In the genomic region with DNA sequence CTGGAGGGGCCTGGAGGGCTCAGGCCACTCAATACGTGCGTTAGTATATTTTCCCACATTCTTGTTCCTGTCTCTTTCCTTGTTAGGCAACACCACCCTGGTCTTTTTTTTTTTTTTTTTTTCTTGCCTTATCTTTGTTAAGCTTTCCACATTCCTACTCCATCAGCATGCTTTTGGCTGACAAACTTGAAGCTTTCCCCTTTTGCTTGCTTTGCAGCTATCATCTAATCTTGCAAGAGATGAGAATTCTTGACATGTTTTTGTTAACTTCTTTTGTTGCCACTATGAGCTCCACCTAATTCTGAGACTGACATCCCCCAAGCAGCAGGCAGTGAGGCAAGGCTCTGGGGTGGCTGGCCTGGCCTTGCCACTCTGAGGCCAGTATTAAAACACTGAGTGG, we compare ENCODE assay signal across 19 cellular contexts. TPM values are rescaled to one million over a fixed set of nuclear protein-coding genes. Genes with fewer than 3 reads are reported as not detected.
A peak's percentile ranks its signal among the peaks of the same experiment; 100 is the strongest.
DNase-seq lines count a peak whose midpoint lies in the region; ATAC-seq and TF ChIP-seq lines count a peak whose summit lies in the region.
"Had no signal": no experiment of that assay in that cellular context is flagged by ENCODE, and none has a peak within 500 bp of the region (broad histone marks: within the 10 kb centered on the region; RNA-seq: fewer than 3 reads in every experiment).

No MANE protein-coding gene starts in this region.

- no peak overlapping the region for H3K4me2 ChIP-seq in IMR-90 (ENCODE audit: low read depth, low read length)
- H3K4me2 ChIP-seq in mesenchymal stem cell (ENCODE audit: low read length, poor library complexity, severe bottlenecking), result no peak overlapping the region
- H3K4me2 ChIP-seq in smooth muscle cell, result peak overlapping the region; percentile 13
- H3K4me2 ChIP-seq: BLaER1 had no signal

- CTCF ChIA-PET in IMR-90 (lab: Yijun Ruan, JAX) (no interaction called here), A673 (lab: Charles Lee) (interaction anchor here (0.6 to 0.7 kb wide), 2 partner anchors 266 to 280 kb away, joined by 3 to 21 read pairs; no protein-coding TSS in a partner anchor)

- H4K8ac ChIP-seq in IMR-90 (ENCODE audit: low read depth in 2 of 2, low read length in 2 of 2) (no peak overlapping the region), mesenchymal stem cell (ENCODE audit: low read length) (no peak overlapping the region)

- peaks cover 5% of the 10 kb centered on the region for H3K4me1 ChIP-seq in IMR-90 (ENCODE audit: control insufficient read depth, insufficient read depth, low read length)
- H3K4me1 ChIP-seq in mesenchymal stem cell (ENCODE audit: control insufficient read depth, insufficient read depth, low read depth, low read length), result no peaks in the 10 kb centered on the region
- H3K4me1 ChIP-seq in smooth muscle cell (ENCODE audit: low read depth), result peaks cover 5% of the 10 kb centered on the region
- peaks cover 4% of the 10 kb centered on the region for H3K4me1 ChIP-seq in A673 (ENCODE audit: insufficient read depth, low read length, poor library complexity, severe bottlenecking)
- H3K4me1 ChIP-seq: BLaER1 had no signal

- dilution Hi-C loops in IMR-90 (cut with HindIII; ENCODE audit: low sequenced_read_pairs, unreplicated experiment), result no loop called here

- H3K27me3 ChIP-seq in IMR-90 (ENCODE audit: control insufficient read depth, insufficient read depth, low read length) (no peaks in the 10 kb centered on the region), mesenchymal stem cell (ENCODE audit: control insufficient read depth in 1 of 2, insufficient read depth in 1 of 2, low read length in 2 of 2) (no peaks in the 10 kb centered on the region), smooth muscle cell (ENCODE audit: low read depth) (no peaks in the 10 kb centered on the region), A673 (replicated peaks; ENCODE audit: insufficient read depth, low read depth, low read length, poor library complexity) (no peaks in the 10 kb centered on the region)
- H3K27me3 ChIP-seq: BLaER1, SJSA1 had no signal

- 0 out of 2 replicates have a peak, but pooled peaks have one; percentile 13 for ATAC-seq in IMR-90 (ENCODE audit: low read depth)
- ATAC-seq: Panc1 had no signal

- H3K4me3 ChIP-seq in IMR-90 (ENCODE audit: insufficient read depth, low read depth, low read length) (no peak overlapping the region), choroid plexus epithelial cell (ENCODE audit: low read depth, low read length) (no peak overlapping the region), mesenchymal stem cell (ENCODE audit: insufficient read depth in 1 of 2, low read depth in 1 of 2, low read length in 2 of 2) (no peak overlapping the region), smooth muscle cell (no peak overlapping the region), A673 (ENCODE audit: low read depth, low read length, poor library complexity, severe bottlenecking) (no peak overlapping the region)
- H3K4me3 ChIP-seq: BLaER1, SJSA1 had no signal

- H3K9me3 ChIP-seq in IMR-90 (ENCODE audit: control insufficient read depth, insufficient read depth, low read length) (no peaks in the 10 kb centered on the region), mesenchymal stem cell (ENCODE audit: control insufficient read depth, low read length) (no peaks in the 10 kb centered on the region), smooth muscle cell (replicated peaks; ENCODE audit: low read depth) (no peaks in the 10 kb centered on the region), A673 (ENCODE audit: low read depth, low read length, poor library complexity, severe bottlenecking) (no peaks in the 10 kb centered on the region)
- H3K9me3 ChIP-seq: BLaER1, SJSA1 had no signal

- no peaks in the 10 kb centered on the region for H3K79me2 ChIP-seq in smooth muscle cell (ENCODE audit: low read depth)

- no peak for TF ChIP-seq RAD21 in IMR-90 (IDR thresholded peaks at IDR 0.05; ENCODE audit: low read length)

- intact Hi-C loops in IMR-90 (cut with micrococcal nuclease), result no loop called here
- intact Hi-C loops in A673 (cut with micrococcal nuclease; ENCODE audit: unreplicated experiment), result no loop called here

- H3K18ac ChIP-seq in IMR-90 (ENCODE audit: low read depth, low read length) (no peak overlapping the region), mesenchymal stem cell (ENCODE audit: low read depth in 1 of 2, low read length in 2 of 2) (no peak overlapping the region)

- H2BK15ac ChIP-seq in IMR-90 (ENCODE audit: low read depth, low read length) (no peak overlapping the region), mesenchymal stem cell (ENCODE audit: low read depth, poor library complexity, severe bottlenecking) (no peak overlapping the region)

- peak; percentile 31 for DNase-seq in IMR-90
- peak; percentile 65 for DNase-seq in choroid plexus epithelial cell (ENCODE audit: low read depth)
- peak; percentile 4 for DNase-seq in mesenchymal stem cell
- no peak for DNase-seq in smooth muscle cell (lab: John Stamatoyannopoulos, UW; ENCODE audit: unreplicated experiment)
- no peak for DNase-seq in dermis blood vessel endothelial cell
- no peak for DNase-seq in A673 (ENCODE audit: low spot score)
- DNase-seq in NOMO-1 treated with dmso at 0.1 percent for 144 hours (lab: John Stamatoyannopoulos, UW; ENCODE audit: unreplicated experiment), result no peak
- DNase-seq: Calu3; CD4-positive, alpha-beta memory T cell; DMS53; KBM-7; NCI-H1105 treated with DMSO at 0.1 percent for 48 hours; NCI-H1694; NCI-H2107; NCI-H510A treated with DMSO at 0.1 percent for 48 hours; NCI-H774 had no signal

- H2BK5ac ChIP-seq in IMR-90 (ENCODE audit: low read depth, low read length, poor library complexity, severe bottlenecking) (no peak overlapping the region), mesenchymal stem cell (ENCODE audit: low read depth, low read length, poor library complexity, severe bottlenecking) (no peak overlapping the region)

- no peak overlapping the region for H2AFZ ChIP-seq in IMR-90 (replicated peaks; ENCODE audit: low read length, poor library complexity)
- no peak overlapping the region for H2AFZ ChIP-seq in mesenchymal stem cell (ENCODE audit: low read depth, low read length)
- H2AFZ ChIP-seq in smooth muscle cell (ENCODE audit: low read depth), result no peak overlapping the region

- H4K20me1 ChIP-seq in IMR-90 (ENCODE audit: insufficient read depth, low read length) (no peaks in the 10 kb centered on the region), smooth muscle cell (ENCODE audit: low read depth) (no peaks in the 10 kb centered on the region)
- H4K20me1 ChIP-seq: BLaER1 had no signal

- H3K14ac ChIP-seq in IMR-90 (replicated peaks; ENCODE audit: low read depth, low read length) (no peak overlapping the region), mesenchymal stem cell (ENCODE audit: low read length in 2 of 2) (no peak overlapping the region)

- no peak overlapping the region for H3K23ac ChIP-seq in IMR-90 (ENCODE audit: low read depth, low read length)
- H3K23ac ChIP-seq in mesenchymal stem cell (ENCODE audit: low read length in 2 of 2), result no peak overlapping the region

- H3K4ac ChIP-seq in IMR-90 (ENCODE audit: low read depth, low read length) (no peak overlapping the region), mesenchymal stem cell (ENCODE audit: low read depth in 1 of 2, low read length in 2 of 2) (no peak overlapping the region)

- H3K79me1 ChIP-seq in IMR-90 (ENCODE audit: low read depth in 1 of 2, low read length in 2 of 2) (no peaks in the 10 kb centered on the region), mesenchymal stem cell (replicated peaks; ENCODE audit: low read length, poor library complexity, severe bottlenecking) (no peaks in the 10 kb centered on the region)

- no CpG with 5 or more reads among the region's 2 CpGs for WGBS in IMR-90 (ENCODE audit: extremely low coverage in 2 of 2, insufficient read length in 1 of 2), 2 experiments
- 80% methylated on average over 2 of the region's 2 CpGs for WGBS in mesenchymal stem cell
- 37% methylated on average over 2 of the region's 2 CpGs for WGBS in smooth muscle cell (ENCODE audit: low lambda C conversion rate)

- in situ Hi-C loops in IMR-90 (cut with MboI; ENCODE audit: low sequenced_read_pairs), result no loop called here

- H3K9ac ChIP-seq in IMR-90 (ENCODE audit: low read depth, low read length), result no peak overlapping the region
- no peak overlapping the region for H3K9ac ChIP-seq in mesenchymal stem cell (ENCODE audit: low read length)
- H3K9ac ChIP-seq in smooth muscle cell (ENCODE audit: low read depth), result no peak overlapping the region
- H3K9ac ChIP-seq: BLaER1 had no signal

- no peaks in the 10 kb centered on the region for H3F3A ChIP-seq in smooth muscle cell (ENCODE audit: low read depth)

- no peak overlapping the region for H2AK9ac ChIP-seq in IMR-90 (replicated peaks; ENCODE audit: low read depth, low read length, poor library complexity)

- H2BK20ac ChIP-seq in IMR-90 (ENCODE audit: low read depth, low read length), result no peak overlapping the region

- no peak overlapping the region for H4K5ac ChIP-seq in IMR-90 (ENCODE audit: low read depth, low read length)

- H4K91ac ChIP-seq in IMR-90 (ENCODE audit: insufficient read depth, low read depth, low read length) (no peak overlapping the region), mesenchymal stem cell (ENCODE audit: low read length) (no peak overlapping the region)

- H3K36me3 ChIP-seq in IMR-90 (ENCODE audit: control insufficient read depth, insufficient read depth, low read length), result no peaks in the 10 kb centered on the region
- H3K36me3 ChIP-seq in mesenchymal stem cell (ENCODE audit: control insufficient read depth in 1 of 2, insufficient read depth in 2 of 2, low read depth in 1 of 2, low read length in 2 of 2), result no peaks in the 10 kb centered on the region
- H3K36me3 ChIP-seq in smooth muscle cell (ENCODE audit: low read depth), result no peaks in the 10 kb centered on the region
- H3K36me3 ChIP-seq in A673 (ENCODE audit: insufficient read depth, low read length, poor library complexity, severe bottlenecking), result no peaks in the 10 kb centered on the region
- H3K36me3 ChIP-seq: BLaER1, SJSA1 had no signal

- no peak overlapping the region for H2BK12ac ChIP-seq in mesenchymal stem cell (ENCODE audit: low read length in 2 of 2)

- POLR2A ChIA-PET in IMR-90 (lab: Charles Lee; ENCODE audit: unreplicated experiment), result no interaction called here
- POLR2A ChIA-PET in A673 (lab: Charles Lee; ENCODE audit: low non-redundant PET), result no interaction called here

- H3K9me1 ChIP-seq in IMR-90 (ENCODE audit: insufficient read depth, low read length), result no peaks in the 10 kb centered on the region

- no peak overlapping the region for H2BK120ac ChIP-seq in IMR-90 (ENCODE audit: low read depth, low read length)
- H2BK120ac ChIP-seq in mesenchymal stem cell (ENCODE audit: low read depth, low read length), result no peak overlapping the region

- TF ChIP-seq POLR2A in IMR-90 (IDR thresholded peaks at IDR 0.05; ENCODE audit: low read depth, low read length), result no peak

- H3K27ac ChIP-seq in IMR-90 (ENCODE audit: insufficient read depth, low read length) (no peak overlapping the region), mesenchymal stem cell (ENCODE audit: low read length, poor library complexity, severe bottlenecking) (no peak overlapping the region), smooth muscle cell (ENCODE audit: low read depth) (no peak overlapping the region), A673 (ENCODE audit: low read depth, low read length, poor library complexity, severe bottlenecking) (no peak overlapping the region)
- H3K27ac ChIP-seq: BLaER1, SJSA1 had no signal

- BruUV-seq in IMR-90 (replicated peaks; lab: Mats Ljungman, UMichigan), result no TSS peak
- no TSS peak for BruUV-seq in A673 (replicated peaks; lab: Mats Ljungman, UMichigan)

- H2AK5ac ChIP-seq in IMR-90 (ENCODE audit: low read depth, low read length) (no peak overlapping the region), mesenchymal stem cell (ENCODE audit: low read length, severe bottlenecking) (no peak overlapping the region)

- H3K56ac ChIP-seq in IMR-90 (ENCODE audit: extremely low read depth, insufficient read depth, low read length), result no peak overlapping the region

- TF ChIP-seq CTCF in IMR-90 (conservative IDR thresholded peaks at IDR 0.05; ENCODE audit: low read depth, low read length) (no peak), choroid plexus epithelial cell (conservative IDR thresholded peaks at IDR 0.05; ENCODE audit: low read depth, low read length) (no peak), smooth muscle cell (IDR thresholded peaks at IDR 0.05; ENCODE audit: borderline replicate concordance, insufficient read depth, poor library complexity, severe bottlenecking) (no peak), A673 (conservative IDR thresholded peaks at IDR 0.05; ENCODE audit: low read depth, low read length) (no peak)

RNA-seq across cellular contexts. Expression of a gene that starts 52.5 kb away (rescaled TPM):
- 191 and 227 TPM in 2 replicates for total RNA-seq in IMR-90 (2012; rRNA removed)
- 87.5 and 108 TPM in 2 replicates for polyA plus RNA-seq in IMR-90 (2012; rRNA removed)
- polyA plus RNA-seq in IMR-90 (2012; cell fraction: cytosol; rRNA removed), result 35.8 and 44.6 TPM in 2 replicates
- 31.3 and 126 TPM in 2 replicates for polyA plus RNA-seq in IMR-90 (2012; cell fraction: nucleus; rRNA removed; ENCODE audit: low replicate concordance)
- polyA plus RNA-seq in mesenchymal stem cell (2013, experiment 1 of 2), result 29.3 TPM
- polyA plus RNA-seq in mesenchymal stem cell (2013, experiment 2 of 2), result 30.0 TPM
- 74.8 and 83.7 TPM in 2 replicates for total RNA-seq in smooth muscle cell
- 61.9 and 80.4 TPM in 2 replicates for polyA plus RNA-seq in smooth muscle cell
- 178 and 209 TPM in 2 replicates for total RNA-seq in dermis blood vessel endothelial cell
- total RNA-seq in A673 (2021), result 31.7 and 32.8 TPM in 2 replicates
- polyA plus RNA-seq: CD4-positive, alpha-beta memory T cell had no signal

Comparison
In these comparisons a context has a peak if more than half of its experiments do, and no peak if none do; other contexts are left out.
1. DNase-seq: peak in IMR-90 (single experiment), choroid plexus epithelial cell (single experiment) and mesenchymal stem cell (single experiment); none in smooth muscle cell (single experiment), dermis blood vessel endothelial cell (single experiment), A673 (single experiment) and NOMO-1 treated with dmso at 0.1 percent for 144 hours (single experiment).